In the genomic region with DNA sequence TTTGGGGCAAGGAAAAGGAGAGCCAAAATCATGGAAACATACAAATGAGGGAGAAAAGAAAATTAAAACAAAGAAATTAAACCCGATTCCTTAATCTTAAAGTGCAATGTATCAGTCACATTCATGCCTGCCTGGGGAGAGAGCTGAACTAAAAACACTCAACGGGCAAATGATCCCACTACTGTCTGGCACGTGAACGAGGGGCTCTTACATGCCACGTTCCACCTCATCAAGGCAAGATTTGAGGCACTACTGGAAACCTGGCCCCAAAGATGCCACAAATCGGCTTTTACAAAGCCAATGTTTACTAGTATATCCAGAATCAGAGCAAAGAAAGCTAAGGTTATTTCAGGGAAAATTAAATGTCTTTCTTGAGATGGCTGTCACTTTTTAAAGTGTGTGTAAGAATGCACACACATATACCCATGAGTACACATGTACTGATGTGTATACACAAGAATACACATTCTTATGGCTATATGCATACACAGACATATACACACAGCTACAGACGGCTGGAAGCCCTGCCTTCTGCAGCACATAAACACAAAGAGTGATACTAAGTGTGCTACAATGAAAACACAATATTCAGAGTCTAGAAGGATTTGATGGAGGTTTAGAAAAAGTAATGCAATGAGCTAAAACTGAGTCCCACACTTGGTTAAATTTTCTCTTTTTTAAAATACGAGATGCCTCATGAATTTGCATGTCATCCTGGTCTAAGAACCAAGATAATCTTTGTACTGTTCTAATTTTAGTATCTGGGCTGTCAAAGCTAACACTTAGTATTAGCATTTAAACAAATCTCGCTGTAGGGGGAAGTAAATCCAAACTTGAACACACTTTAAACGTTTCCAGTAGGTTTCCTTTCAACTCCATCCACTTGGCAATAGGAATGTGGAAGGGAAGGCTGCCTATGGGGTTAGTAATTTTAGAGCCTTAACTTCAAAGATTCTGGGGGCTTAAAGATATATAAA, we compare ENCODE assay signal across 20 cellular contexts.
DNase-seq lines count a peak whose midpoint lies in the region; ATAC-seq, FAIRE-seq and TF ChIP-seq lines count a peak whose summit lies in the region.
"Had no signal": no experiment of that assay in that cellular context is flagged by ENCODE, and none has a peak within 500 bp of the region (broad histone marks: within the 10 kb centered on the region; RNA-seq: fewer than 3 reads in every experiment).

No MANE protein-coding gene starts in this region.

- H3K4me3 ChIP-seq in DOHH2 (ENCODE audit: low read length) = peak overlapping the region; percentile 25
- H3K4me3 ChIP-seq: adrenal gland, heart right ventricle, spleen, tibial nerve had no signal

- no peaks in the 10 kb centered on the region for H3K79me2 ChIP-seq in DOHH2 (ENCODE audit: control insufficient read depth, low read length)

- TF ChIP-seq CTCF in DOHH2 (IDR thresholded peaks at IDR 0.05; ENCODE audit: low read depth, low read length, poor library complexity, severe bottlenecking) (no peak), activated B cell treated with CpG ODN at 0.5 μM for 24 hours (IDR thresholded peaks at IDR 0.05) (no peak)

- TF ChIP-seq POLR2A in H54 (IDR thresholded peaks at IDR 0.05; ENCODE audit: low read depth, low read length) = no peak

- no peak overlapping the region for H3K4me3 Mint-ChIP-seq in activated CD4-positive, alpha-beta T cell treated with anti-CD3 and anti-CD28 coated beads, Interleukin-2, amount 10 ng/mL, durations not matched to agents 24 days and 14 days
- H3K4me3 Mint-ChIP-seq in activated B cell treated with CpG ODN at 0.5 μM for 24 hours (peak overlapping the region; percentile 66), naive B cell (peak overlapping the region in 5 of 8 donors; percentile 3 to 41 (median 12))
- H3K4me3 Mint-ChIP-seq: central memory CD8-positive, alpha-beta T cell had no signal

- H3K27me3 Mint-ChIP-seq in activated CD4-positive, alpha-beta T cell treated with anti-CD3 and anti-CD28 coated beads, Interleukin-2, amount 10 ng/mL, durations not matched to agents 24 days and 14 days = no peaks in the 10 kb centered on the region
- no peaks in the 10 kb centered on the region for H3K27me3 Mint-ChIP-seq in activated B cell treated with CpG ODN at 0.5 μM for 24 hours
- H3K27me3 Mint-ChIP-seq in naive B cell = no peaks in the 10 kb centered on the region
- H3K27me3 Mint-ChIP-seq: central memory CD8-positive, alpha-beta T cell; progenitor cell of endocrine pancreas had no signal

- H3K4me2 ChIP-seq in DOHH2 (ENCODE audit: low read length) = peak overlapping the region; percentile 61

- intact Hi-C loops in activated CD4-positive, alpha-beta T cell treated with anti-CD3 and anti-CD28 coated beads, Interleukin-2, amount 10 ng/mL, durations not matched to agents 24 days and 14 days (cut with micrococcal nuclease) = no loop called here
- intact Hi-C loops in activated B cell treated with CpG ODN at 0.5 μM for 24 hours (cut with micrococcal nuclease) = loop anchor here (1.0 kb wide), 1 partner anchor 39 kb away; no protein-coding TSS in a partner anchor

- CTCF ChIA-PET in activated B cell treated with CpG ODN at 0.5 μM for 24 hours (lab: Charles Lee) = interaction anchor here (0.8 to 3.5 kb wide), 5 partner anchors 10 to 38 kb away, joined by 4 to 26 read pairs (median 4); no protein-coding TSS in a partner anchor
- CTCF ChIA-PET in HEK293T (lab: Yijun Ruan, JAX) = no interaction called here

- no peak for DNase-seq in activated CD4-positive, alpha-beta T cell treated with anti-CD3 and anti-CD28 coated beads, Interleukin-2, amount 10 ng/mL, durations not matched to agents 24 days and 14 days
- no peak for DNase-seq in activated CD4-positive, alpha-beta T cell treated with anti-CD3 and anti-CD28 coated beads, Interleukin-2, amount 50 U/mL, for 4 hours
- DNase-seq in activated B cell treated with CpG ODN at 0.5 μM for 24 hours = no peak
- DNase-seq in naive B cell = no peak
- DNase-seq in HEK293T (ENCODE audit: extremely low spot score) = no peak
- DNase-seq in H54 (ENCODE audit: insufficient read length, low spot score) = no peak
- no peak for DNase-seq in stimulated activated CD4-positive, alpha-beta T cell treated with anti-CD3 and anti-CD28 coated beads, Interleukin-1b, Interleukin-23, amount 100 ng/mL, for 48 hours
- DNase-seq: activated CD8-positive, alpha-beta memory T cell treated with anti-CD3 and anti-CD28 coated beads, Interleukin-2, amount 50 U/mL, for 4 hours; effector CD4-positive, alpha-beta T cell; heart right ventricle; NCI-H1694 treated with DMSO at 0.1 percent for 48 hours; NCI-H345; spleen; WERI-Rb-1 had no signal

- peak overlapping the region; percentile 50 for H3K27ac Mint-ChIP-seq in activated CD4-positive, alpha-beta T cell treated with anti-CD3 and anti-CD28 coated beads, Interleukin-2, amount 10 ng/mL, durations not matched to agents 24 days and 14 days
- H3K27ac Mint-ChIP-seq in activated B cell treated with CpG ODN at 0.5 μM for 24 hours = peak overlapping the region; percentile 80
- H3K27ac Mint-ChIP-seq in naive B cell = peak overlapping the region in 5 of 6 donors; percentile 61 to 83 (median 68)
- H3K27ac Mint-ChIP-seq: progenitor cell of endocrine pancreas had no signal

- peak; percentile 15 for ATAC-seq in activated B cell treated with CpG ODN at 0.5 μM for 24 hours (ENCODE audit: low read depth)
- no peak for ATAC-seq in naive B cell (ENCODE audit: low read depth in 2 of 2)

- H3K27ac ChIP-seq in DOHH2 (ENCODE audit: low read depth, low read length) = no peak overlapping the region; the same call in 1 of the 2 replicates
- H3K27ac ChIP-seq: adrenal gland, C4-2B, tibial nerve, WERI-Rb-1 had no signal

- no peak for FAIRE-seq in H54 (lab: Jason Lieb, UNC)

- peaks cover 4% of the 10 kb centered on the region; the same call in 1 of the 2 replicates for H3F3A ChIP-seq in DOHH2 (ENCODE audit: control insufficient read depth, insufficient read depth)

- no peaks in the 10 kb centered on the region for H4K20me1 ChIP-seq in DOHH2 (ENCODE audit: control insufficient read depth, insufficient read depth, low read depth, low read length)

- no peaks in the 10 kb centered on the region for H3K9me3 ChIP-seq in DOHH2 (ENCODE audit: control insufficient read depth, insufficient read depth, low read length)
- H3K9me3 ChIP-seq: adrenal gland, heart right ventricle, spleen, tibial nerve had no signal

- no peaks in the 10 kb centered on the region for H3K9me3 Mint-ChIP-seq in activated CD4-positive, alpha-beta T cell treated with anti-CD3 and anti-CD28 coated beads, Interleukin-2, amount 10 ng/mL, durations not matched to agents 24 days and 14 days
- H3K9me3 Mint-ChIP-seq in activated B cell treated with CpG ODN at 0.5 μM for 24 hours (no peaks in the 10 kb centered on the region), naive B cell (no peaks in the 10 kb centered on the region)
- H3K9me3 Mint-ChIP-seq: central memory CD8-positive, alpha-beta T cell had no signal

- no peaks in the 10 kb centered on the region for H3K9me2 ChIP-seq in DOHH2 (replicated peaks; ENCODE audit: control insufficient read depth, low read length)

- H3K27me3 ChIP-seq in DOHH2 (ENCODE audit: control insufficient read depth, low read length) = no peaks in the 10 kb centered on the region
- H3K27me3 ChIP-seq: adrenal gland, heart right ventricle, spleen, tibial nerve had no signal

- POLR2A ChIA-PET in activated B cell treated with CpG ODN at 0.5 μM for 24 hours (lab: Charles Lee) (interaction anchor here (1.0 to 6.8 kb wide), 10 partner anchors 8 to 79 kb away, joined by 3 to 67 read pairs (median 5); no protein-coding TSS in a partner anchor), HEK293T (lab: Yijun Ruan, JAX) (no interaction called here)

- peaks cover 11% of the 10 kb centered on the region for H3K4me1 Mint-ChIP-seq in activated CD4-positive, alpha-beta T cell treated with anti-CD3 and anti-CD28 coated beads, Interleukin-2, amount 10 ng/mL, durations not matched to agents 24 days and 14 days
- H3K4me1 Mint-ChIP-seq in activated B cell treated with CpG ODN at 0.5 μM for 24 hours (peaks cover 59% of the 10 kb centered on the region), naive B cell (peaks cover 35 to 38% (median 36%) of the 10 kb centered on the region in 3 donors)

- H3K36me3 ChIP-seq in DOHH2 (ENCODE audit: control insufficient read depth, low read length) = peaks cover 92% of the 10 kb centered on the region

- peaks cover 76% of the 10 kb centered on the region for H3K36me3 Mint-ChIP-seq in activated CD4-positive, alpha-beta T cell treated with anti-CD3 and anti-CD28 coated beads, Interleukin-2, amount 10 ng/mL, durations not matched to agents 24 days and 14 days (ENCODE audit: low read depth)
- H3K36me3 Mint-ChIP-seq in activated B cell treated with CpG ODN at 0.5 μM for 24 hours (ENCODE audit: low read depth) = peaks cover 98% of the 10 kb centered on the region
- peaks cover 55 to 59% of the 10 kb centered on the region in 2 donors for H3K36me3 Mint-ChIP-seq in naive B cell

- H3K4me1 ChIP-seq in DOHH2 (ENCODE audit: control insufficient read depth, low read length) = peaks cover 40% of the 10 kb centered on the region
- H3K4me1 ChIP-seq: adrenal gland, tibial nerve had no signal

TF ChIP-seq in HEK293T, 16 proteins besides CTCF, POLR2A, EP300 and RAD21:
- TF ChIP-seq ARNT (IDR thresholded peaks at IDR 0.05) = no peak
- no peak for TF ChIP-seq HDGF (IDR thresholded peaks at IDR 0.05; ENCODE audit: borderline replicate concordance)
- TF ChIP-seq ELF4 (IDR thresholded peaks at IDR 0.05) = no peak
- TF ChIP-seq, protein P1, sequence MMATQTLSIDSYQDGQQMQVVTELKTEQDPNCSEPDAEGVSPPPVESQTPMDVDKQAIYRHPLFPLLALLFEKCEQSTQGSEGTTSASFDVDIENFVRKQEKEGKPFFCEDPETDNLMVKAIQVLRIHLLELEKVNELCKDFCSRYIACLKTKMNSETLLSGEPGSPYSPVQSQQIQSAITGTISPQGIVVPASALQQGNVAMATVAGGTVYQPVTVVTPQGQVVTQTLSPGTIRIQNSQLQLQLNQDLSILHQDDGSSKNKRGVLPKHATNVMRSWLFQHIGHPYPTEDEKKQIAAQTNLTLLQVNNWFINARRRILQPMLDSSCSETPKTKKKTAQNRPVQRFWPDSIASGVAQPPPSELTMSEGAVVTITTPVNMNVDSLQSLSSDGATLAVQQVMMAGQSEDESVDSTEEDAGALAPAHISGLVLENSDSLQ (IDR thresholded peaks at IDR 0.05) = no peak
- TF ChIP-seq ZNF384 (IDR thresholded peaks at IDR 0.05) = no peak
- TF ChIP-seq L3MBTL2 (conservative IDR thresholded peaks at IDR 0.05) = no peak
- no peak for TF ChIP-seq FOXM1 (IDR thresholded peaks at IDR 0.05; ENCODE audit: borderline replicate concordance)
- TF ChIP-seq NFRKB (IDR thresholded peaks at IDR 0.05) = no peak
- no peak for TF ChIP-seq TARDBP (IDR thresholded peaks at IDR 0.05)
- no peak for TF ChIP-seq FOXK2 (IDR thresholded peaks at IDR 0.05)
- no peak for TF ChIP-seq CTBP1 (IDR thresholded peaks at IDR 0.05; ENCODE audit: borderline replicate concordance)
- no peak for TF ChIP-seq BHLHE40 (IDR thresholded peaks at IDR 0.05; ENCODE audit: borderline replicate concordance)
- TF ChIP-seq LEF1 (IDR thresholded peaks at IDR 0.05; ENCODE audit: borderline replicate concordance) = no peak
- no peak for TF ChIP-seq SUZ12 (IDR thresholded peaks at IDR 0.05)
- TF ChIP-seq FOXA1 (IDR thresholded peaks at IDR 0.05) = no peak
- no peak for TF ChIP-seq SP1 (IDR thresholded peaks at IDR 0.05)
